ENCODE assay signal across 16 cellular contexts in genomic region chr18:11985532-11985931, GRCh38.
"Had no signal": no experiment of that assay in that cellular context is flagged by ENCODE, and none has a peak within 500 bp of the region (broad histone marks: within the 10 kb centered on the region; RNA-seq: fewer than 3 reads in every experiment).

No MANE protein-coding gene starts in this region.

- H3K36me3 ChIP-seq: thyroid gland had no signal

- H3K4me2 ChIP-seq: hepatocyte had no signal

- H3K27ac ChIP-seq: hepatocyte, thyroid gland, VCaP had no signal

- H3K4me3 Mint-ChIP-seq: activated naive CD8-positive, alpha-beta T cell; activated T-cell treated with anti-CD3 and anti-CD28 coated beads, Interleukin-2, amount 50 U/mL, for 72 hours; dendritic cell treated with granulocyte-macrophage colony-stimulating factor and Interleukin-4, amounts not matched to agents 40 ng/mL and 50 ng/mL, for 4 days; T-helper 17 cell had no signal

- H3K9me3 ChIP-seq: thyroid gland had no signal

- H3K9me3 Mint-ChIP-seq: activated T-cell treated with anti-CD3 and anti-CD28 coated beads, Interleukin-2, amount 50 U/mL, for 72 hours; dendritic cell treated with granulocyte-macrophage colony-stimulating factor and Interleukin-4, amounts not matched to agents 40 ng/mL and 50 ng/mL, for 4 days had no signal

- H3K36me3 Mint-ChIP-seq: activated naive CD8-positive, alpha-beta T cell had no signal

- ATAC-seq: activated T-cell treated with anti-CD3 and anti-CD28 coated beads, Interleukin-2, amount 50 U/mL, for 72 hours; T-helper 17 cell had no signal

- H3K27me3 Mint-ChIP-seq: activated naive CD8-positive, alpha-beta T cell; dendritic cell treated with granulocyte-macrophage colony-stimulating factor and Interleukin-4, amounts not matched to agents 40 ng/mL and 50 ng/mL, for 4 days; T-helper 17 cell had no signal

- H3K27ac Mint-ChIP-seq: activated naive CD8-positive, alpha-beta T cell; activated T-cell treated with anti-CD3 and anti-CD28 coated beads, Interleukin-2, amount 50 U/mL, for 72 hours; dendritic cell treated with granulocyte-macrophage colony-stimulating factor and Interleukin-4, amounts not matched to agents 40 ng/mL and 50 ng/mL, for 4 days; T-helper 17 cell had no signal

- H3K27me3 ChIP-seq: hepatocyte, thyroid gland had no signal

- DNase-seq: activated CD4-positive, alpha-beta T cell treated with anti-CD3 and anti-CD28 coated beads for 1 hour; activated CD8-positive, alpha-beta memory T cell treated with anti-CD3 and anti-CD28 coated beads for 24 hours; activated gamma-delta T cell treated with Interleukin-2 at 50 U/mL for 16 hours; activated T-cell treated with anti-CD3 and anti-CD28 coated beads, Interleukin-2, amount 50 U/mL, for 72 hours; effector CD8-positive, alpha-beta T cell; mammary epithelial cell; stimulated activated CD4-positive, alpha-beta T cell treated with anti-CD3 and anti-CD28 coated beads, Interleukin-12 subunit alpha, Interleukin-12 subunit beta, amount 100 ng/mL, for 4 hours; stimulated activated CD4-positive, alpha-beta T cell treated with anti-CD3 and anti-CD28 coated beads, Interleukin-1b, Interleukin-23, amount 100 ng/mL, for 48 hours; stimulated activated CD8-positive, alpha-beta memory T cell treated with anti-CD3 and anti-CD28 coated beads, Interleukin-4, amount 100 ng/mL, for 48 hours; stimulated activated naive CD4-positive, alpha-beta T cell treated with Interleukin-2 at 50 U/mL for 16 hours; T-helper 17 cell; thyroid gland had no signal

- H3K4me3 ChIP-seq: hepatocyte, thyroid gland had no signal

- H2AFZ ChIP-seq: hepatocyte had no signal
